ENCODE assay signal across 7 cellular contexts in genomic region chr9:89999534-90000370, GRCh38.
DNase-seq lines count a peak whose midpoint lies in the region; ATAC-seq and TF ChIP-seq lines count a peak whose summit lies in the region.

No MANE protein-coding gene starts in this region.

- H3K27me3 Mint-ChIP-seq in osteocyte (ENCODE audit: unreplicated experiment), result no peaks in the 10 kb centered on the region

- DNase-seq in NCI-H2196 (lab: John Stamatoyannopoulos, UW; ENCODE audit: unreplicated experiment) (peak; percentile 65), activated T-cell treated with anti-CD3 and anti-CD28 coated beads for 1 hour (ENCODE audit: low read depth) (peak; percentile 10), esophagus squamous epithelium (lab: John Stamatoyannopoulos, UW) (no peak), osteocyte (ENCODE audit: extremely low spot score, unreplicated experiment) (peak; percentile 84), tibial nerve (ENCODE audit: low spot score in 2 of 2) (no peak)

- intact Hi-C loops in esophagus squamous epithelium (cut with DNase I), result loop anchor here (5.0 kb wide), 1 partner anchor 397 kb away; no protein-coding TSS in a partner anchor

- no peaks in the 10 kb centered on the region for H3K9me3 Mint-ChIP-seq in osteocyte (ENCODE audit: unreplicated experiment)

- H3K4me1 ChIP-seq in esophagus squamous epithelium, result peaks cover 41 to 92% (median 59%) of the 10 kb centered on the region in 3 donors
- peaks cover 0 to 53% (median 30%) of the 10 kb centered on the region in 4 donors for H3K4me1 ChIP-seq in tibial nerve

- ATAC-seq in GM18867 (IDR thresholded peaks at IDR 0.05; ENCODE audit: unreplicated experiment) (peak; percentile 93), HG02981 (IDR thresholded peaks at IDR 0.05; ENCODE audit: unreplicated experiment) (peak; percentile 95)

- H3K27ac ChIP-seq in esophagus squamous epithelium (peak overlapping the region; percentile 80 to 92 (median 86)), tibial nerve (peak overlapping the region; percentile 33 to 75 (median 68))

- H3K27me3 ChIP-seq in esophagus squamous epithelium (no peaks in the 10 kb centered on the region), tibial nerve (no peaks in the 10 kb centered on the region)

- peak in 1 of 2 donors; percentile 35 for TF ChIP-seq EP300 in tibial nerve (IDR thresholded peaks at IDR 0.05)

- TF ChIP-seq CTCF in esophagus squamous epithelium (IDR thresholded peaks at IDR 0.05) (no peak), osteocyte (IDR thresholded peaks at IDR 0.05) (no peak), tibial nerve (IDR thresholded peaks at IDR 0.05) (no peak)

- H3K36me3 Mint-ChIP-seq in osteocyte (ENCODE audit: unreplicated experiment), result no peaks in the 10 kb centered on the region

- H3K4me1 Mint-ChIP-seq in osteocyte (ENCODE audit: unreplicated experiment), result peaks cover 45% of the 10 kb centered on the region

- H3K4me3 Mint-ChIP-seq in osteocyte (ENCODE audit: unreplicated experiment), result peak overlapping the region; percentile 67

- H3K27ac Mint-ChIP-seq in osteocyte (ENCODE audit: unreplicated experiment), result peak overlapping the region; percentile 77

- TF ChIP-seq POLR2A in esophagus squamous epithelium (IDR thresholded peaks at IDR 0.05), result no peak
- no peak for TF ChIP-seq POLR2A in tibial nerve (IDR thresholded peaks at IDR 0.05)

- H3K9me3 ChIP-seq in esophagus squamous epithelium, result no peaks in the 10 kb centered on the region
- peaks cover 0 to 6% (median 0%) of the 10 kb centered on the region in 4 donors for H3K9me3 ChIP-seq in tibial nerve

- 0 to 6% methylated on average over 3 to 6 of the region's 12 CpGs for WGBS in esophagus squamous epithelium, 2 donors
- 9 to 22% methylated on average over 12 of the region's 12 CpGs for WGBS in tibial nerve, 2 donors

- H3K36me3 ChIP-seq in esophagus squamous epithelium (no peaks in the 10 kb centered on the region), tibial nerve (no peaks in the 10 kb centered on the region)

- H3K4me3 ChIP-seq in esophagus squamous epithelium (peak overlapping the region in 3 of 4 donors; percentile 25 to 58 (median 30)), tibial nerve (peak overlapping the region; percentile 7 to 30 (median 23))

Comparison
In these comparisons a context has a peak if more than half of its experiments do, and no peak if none do; other contexts are left out.
1. DNase-seq: peak in NCI-H2196 (single experiment), activated T-cell treated with anti-CD3 and anti-CD28 coated beads for 1 hour (single experiment) and osteocyte (single experiment); none in esophagus squamous epithelium (single experiment) and tibial nerve (0 of 2).